ENCODE assay signal across 1 cellular context in genomic region chr21:32393677-32394001, GRCh38.
TF ChIP-seq lines count a peak whose summit lies in the region.

No MANE protein-coding gene starts in this region.

TF ChIP-seq in liver, 16 proteins besides CTCF, POLR2A, EP300 and RAD21 (continued from another document):
- TF ChIP-seq REST (IDR thresholded peaks at IDR 0.05) (no peak), HNF4G (IDR thresholded peaks at IDR 0.05) (no peak), FOXA2 (IDR thresholded peaks at IDR 0.05) (no peak)
